In the genomic region with DNA sequence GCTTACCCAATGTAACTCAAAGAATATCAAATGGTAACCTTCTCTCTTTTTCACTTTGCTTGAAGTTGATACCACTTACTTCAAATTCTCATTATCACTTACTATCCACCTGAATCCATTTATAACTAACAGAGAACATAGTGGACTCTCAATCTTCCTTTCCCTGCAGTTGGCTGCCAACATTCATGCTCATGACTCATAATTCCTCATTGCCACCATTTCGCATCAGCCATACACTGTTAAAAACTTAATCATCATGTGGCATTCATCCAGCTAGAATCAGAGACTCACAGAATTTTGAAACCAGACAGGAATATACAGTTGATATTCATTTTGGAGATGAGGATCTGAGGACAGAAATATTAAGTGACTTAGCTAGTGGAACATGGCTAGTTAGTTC, we compare ENCODE assay signal across 16 cellular contexts. TPM values are rescaled to one million over a fixed set of nuclear protein-coding genes. Genes with fewer than 3 reads are reported as not detected.
DNase-seq lines count a peak whose midpoint lies in the region; ATAC-seq and TF ChIP-seq lines count a peak whose summit lies in the region.
"Had no signal": no experiment of that assay in that cellular context is flagged by ENCODE, and none has a peak within 500 bp of the region (broad histone marks: within the 10 kb centered on the region; RNA-seq: fewer than 3 reads in every experiment).

No MANE protein-coding gene starts in this region.

- ATAC-seq in HG02870 (IDR thresholded peaks at IDR 0.05; ENCODE audit: unreplicated experiment), result no peak
- no peak for ATAC-seq in GM18861 (IDR thresholded peaks at IDR 0.05; ENCODE audit: unreplicated experiment)
- ATAC-seq: activated naive CD8-positive, alpha-beta T cell treated with anti-CD3 and anti-CD28 coated beads, Interleukin-2, amount 50 U/mL, for 24 hours had no signal

- in situ Hi-C loops in ACHN (cut with HindIII; ENCODE audit: low pct_ligation_motif_present, low pct_unique_long_range_greater_than_20kb, low sequenced_read_pairs), result no loop called here
- in situ Hi-C loops in astrocyte of the cerebellum (cut with HindIII; ENCODE audit: low sequenced_read_pairs), result no loop called here

- no peak overlapping the region for H3K4me3 Mint-ChIP-seq in activated T-helper 1 cell treated with anti-CD3 and anti-CD28 coated beads, Interleukin-12 subunit alpha, Interleukin-12 subunit beta, Interleukin-2, Interleukin-4 antibody, amounts not matched to agents 30 ng/mL and 10 ng/mL and 1 ng/mL, durations not matched to agents 14 hours and 24 hours and 36 hours
- H3K4me3 Mint-ChIP-seq: activated naive CD8-positive, alpha-beta T cell treated with anti-CD3 and anti-CD28 coated beads, Interleukin-2, amount 50 U/mL, for 24 hours; T-helper 1 cell treated with Interleukin-12 subunit alpha and Interleukin-12 subunit beta and Interleukin-4 antibody, amounts not matched to agents 30 μg/mL and 1 μg/mL, for 36 hours had no signal

- peaks cover 18% of the 10 kb centered on the region for H3K27me3 Mint-ChIP-seq in activated T-helper 1 cell treated with anti-CD3 and anti-CD28 coated beads, Interleukin-12 subunit alpha, Interleukin-12 subunit beta, Interleukin-2, Interleukin-4 antibody, amounts not matched to agents 30 ng/mL and 10 ng/mL and 1 ng/mL, durations not matched to agents 14 hours and 24 hours and 36 hours (ENCODE audit: insufficient read depth)

- DNase-seq in ACHN, result peak; percentile 77
- peak; percentile 30 for DNase-seq in HS-27A (ENCODE audit: low read depth)
- DNase-seq in astrocyte of the cerebellum (ENCODE audit: low read depth), result peak; percentile 66
- peak; percentile 55 for DNase-seq in inferior parietal cortex (ENCODE audit: extremely low spot score)
- no peak for DNase-seq in activated T-helper 1 cell treated with anti-CD3 and anti-CD28 coated beads, Interleukin-12 subunit alpha, Interleukin-12 subunit beta, Interleukin-2, Interleukin-4 antibody, amounts not matched to agents 30 ng/mL and 10 ng/mL and 1 ng/mL, durations not matched to agents 14 hours and 24 hours and 36 hours (ENCODE audit: low spot score)
- DNase-seq in NCI-H2196 treated with DMSO at 0.1 percent for 48 hours (lab: John Stamatoyannopoulos, UW; ENCODE audit: unreplicated experiment), result no peak
- DNase-seq: activated CD4-positive, alpha-beta T cell treated with anti-CD3 and anti-CD28 coated beads for 1 hour; activated naive CD8-positive, alpha-beta T cell treated with anti-CD3 and anti-CD28 coated beads, Interleukin-2, amount 50 U/mL, for 24 hours; foreskin melanocyte; PC-9; spleen; substantia nigra had no signal

- intact Hi-C loops in activated T-helper 1 cell treated with anti-CD3 and anti-CD28 coated beads, Interleukin-12 subunit alpha, Interleukin-12 subunit beta, Interleukin-2, Interleukin-4 antibody, amounts not matched to agents 30 ng/mL and 10 ng/mL and 1 ng/mL, durations not matched to agents 14 hours and 24 hours and 36 hours (cut with micrococcal nuclease), result loop anchor here (5.0 kb wide), 1 partner anchor 266 kb away; no protein-coding TSS in a partner anchor

- H3K27ac Mint-ChIP-seq in activated T-helper 1 cell treated with anti-CD3 and anti-CD28 coated beads, Interleukin-12 subunit alpha, Interleukin-12 subunit beta, Interleukin-2, Interleukin-4 antibody, amounts not matched to agents 30 ng/mL and 10 ng/mL and 1 ng/mL, durations not matched to agents 14 hours and 24 hours and 36 hours, result no peak overlapping the region
- H3K27ac Mint-ChIP-seq: activated naive CD8-positive, alpha-beta T cell treated with anti-CD3 and anti-CD28 coated beads, Interleukin-2, amount 50 U/mL, for 24 hours; T-helper 1 cell treated with Interleukin-12 subunit alpha and Interleukin-12 subunit beta and Interleukin-4 antibody, amounts not matched to agents 30 μg/mL and 1 μg/mL, for 36 hours had no signal

- H3K4me3 ChIP-seq in astrocyte of the cerebellum (ENCODE audit: low read depth, low read length), result no peak overlapping the region
- H3K4me3 ChIP-seq: PC-9, spleen had no signal

- peaks cover 8% of the 10 kb centered on the region for H3K4me1 Mint-ChIP-seq in activated T-helper 1 cell treated with anti-CD3 and anti-CD28 coated beads, Interleukin-12 subunit alpha, Interleukin-12 subunit beta, Interleukin-2, Interleukin-4 antibody, amounts not matched to agents 30 ng/mL and 10 ng/mL and 1 ng/mL, durations not matched to agents 14 hours and 24 hours and 36 hours (ENCODE audit: low read depth)
- H3K4me1 Mint-ChIP-seq: activated naive CD8-positive, alpha-beta T cell treated with anti-CD3 and anti-CD28 coated beads, Interleukin-2, amount 50 U/mL, for 24 hours had no signal

- no peaks in the 10 kb centered on the region for H3K9me3 Mint-ChIP-seq in activated T-helper 1 cell treated with anti-CD3 and anti-CD28 coated beads, Interleukin-12 subunit alpha, Interleukin-12 subunit beta, Interleukin-2, Interleukin-4 antibody, amounts not matched to agents 30 ng/mL and 10 ng/mL and 1 ng/mL, durations not matched to agents 14 hours and 24 hours and 36 hours
- H3K9me3 Mint-ChIP-seq: activated naive CD8-positive, alpha-beta T cell treated with anti-CD3 and anti-CD28 coated beads, Interleukin-2, amount 50 U/mL, for 24 hours; T-helper 1 cell treated with Interleukin-12 subunit alpha and Interleukin-12 subunit beta and Interleukin-4 antibody, amounts not matched to agents 30 μg/mL and 1 μg/mL, for 36 hours had no signal

- H3K36me3 Mint-ChIP-seq in activated T-helper 1 cell treated with anti-CD3 and anti-CD28 coated beads, Interleukin-12 subunit alpha, Interleukin-12 subunit beta, Interleukin-2, Interleukin-4 antibody, amounts not matched to agents 30 ng/mL and 10 ng/mL and 1 ng/mL, durations not matched to agents 14 hours and 24 hours and 36 hours (ENCODE audit: low read depth), result no peaks in the 10 kb centered on the region

- TF ChIP-seq CTCF in astrocyte of the cerebellum (IDR thresholded peaks at IDR 0.05; ENCODE audit: low read depth, low read length, missing control alignments), result no peak

RNA-seq across cellular contexts. Expression of gene SLC4A10, which starts 56.8 kb away (rescaled TPM):
- total RNA-seq in activated T-helper 1 cell treated with anti-CD3 and anti-CD28 coated beads, Interleukin-12 subunit alpha, Interleukin-12 subunit beta, Interleukin-2, Interleukin-4 antibody, amounts not matched to agents 30 ng/mL and 10 ng/mL and 1 ng/mL, durations not matched to agents 14 hours and 24 hours and 36 hours, result 0.36 and 0.49 TPM in 2 replicates
- total RNA-seq: osteocyte, PC-9 had no signal

Comparison
In these comparisons a context has a peak if more than half of its experiments do, and no peak if none do; other contexts are left out.
1. DNase-seq: peak in ACHN (single experiment), HS-27A (single experiment), astrocyte of the cerebellum (single experiment) and inferior parietal cortex (single experiment); none in activated T-helper 1 cell treated with anti-CD3 and anti-CD28 coated beads, Interleukin-12 subunit alpha, Interleukin-12 subunit beta, Interleukin-2, Interleukin-4 antibody, amounts not matched to agents 30 ng/mL and 10 ng/mL and 1 ng/mL, durations not matched to agents 14 hours and 24 hours and 36 hours (single experiment) and NCI-H2196 treated with DMSO at 0.1 percent for 48 hours (single experiment).